Comparison of ENCODE assay signal across 14 cellular contexts in the genomic region with DNA sequence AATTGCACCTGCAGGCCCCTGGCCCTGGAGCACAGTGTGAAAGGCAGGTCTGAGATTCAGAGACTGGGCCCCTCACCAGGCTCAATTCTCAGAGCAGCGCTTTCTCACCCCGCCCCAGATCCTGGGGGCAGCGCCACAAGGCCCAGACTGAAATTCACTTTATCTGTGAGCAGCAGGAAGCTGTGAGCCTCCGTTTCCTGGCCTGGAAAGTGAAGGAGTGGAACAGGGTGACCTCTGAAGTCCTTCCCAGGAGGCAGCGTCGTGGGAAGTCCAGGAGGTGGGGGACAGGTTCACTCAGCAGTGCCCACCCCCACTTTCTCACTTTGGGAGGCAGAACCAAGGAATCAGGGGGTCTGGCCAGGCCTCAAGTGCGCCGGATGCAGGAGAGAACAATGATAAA.
"Had no signal": no experiment of that assay in that cellular context is flagged by ENCODE, and none has a peak within 500 bp of the region (broad histone marks: within the 10 kb centered on the region; RNA-seq: fewer than 3 reads in every experiment).

No MANE protein-coding gene starts in this region.

- H3K4me3 Mint-ChIP-seq: activated CD4-positive, alpha-beta T cell treated with anti-CD3 and anti-CD28 coated beads, Interleukin-2, amount 10 ng/mL, durations not matched to agents 7 days and 5 days; activated T-cell treated with anti-CD3 and anti-CD28 coated beads, Interleukin-2, amount 50 U/mL, for 72 hours; stimulated activated naive B cell treated with anti-CD40 and anti-IgM and Interleukin-4, amounts not matched to agents 10 μg/mL and 1 μg/mL and 100 μg/mL, for 72 hours; T-helper 1 cell treated with Interleukin-12 subunit alpha and Interleukin-12 subunit beta and Interleukin-4 antibody, amounts not matched to agents 30 μg/mL and 1 μg/mL, for 36 hours had no signal

- H3K27ac Mint-ChIP-seq: activated CD4-positive, alpha-beta T cell treated with anti-CD3 and anti-CD28 coated beads, Interleukin-2, amount 10 ng/mL, durations not matched to agents 7 days and 5 days; activated T-cell treated with anti-CD3 and anti-CD28 coated beads, Interleukin-2, amount 50 U/mL, for 72 hours; stimulated activated naive B cell treated with anti-CD40 and anti-IgM and Interleukin-4, amounts not matched to agents 10 μg/mL and 1 μg/mL and 100 μg/mL, for 72 hours; T-helper 1 cell treated with Interleukin-12 subunit alpha and Interleukin-12 subunit beta and Interleukin-4 antibody, amounts not matched to agents 30 μg/mL and 1 μg/mL, for 36 hours had no signal

- H3K4me1 ChIP-seq: heart left ventricle, left lung, upper lobe of left lung had no signal

- H3K4me1 Mint-ChIP-seq: activated CD4-positive, alpha-beta T cell treated with anti-CD3 and anti-CD28 coated beads, Interleukin-2, amount 10 ng/mL, durations not matched to agents 7 days and 5 days; stimulated activated naive B cell treated with anti-CD40 and anti-IgM and Interleukin-4, amounts not matched to agents 10 μg/mL and 1 μg/mL and 100 μg/mL, for 72 hours had no signal

- H3K36me3 ChIP-seq: cardiac muscle cell, heart left ventricle, left lung, upper lobe of left lung had no signal

- DNase-seq: activated CD4-positive, alpha-beta T cell treated with anti-CD3 and anti-CD28 coated beads, Interleukin-2, amount 10 ng/mL, durations not matched to agents 7 days and 5 days; activated CD4-positive, CD25-positive, alpha-beta regulatory T cell; activated naive CD4-positive, alpha-beta T cell; activated T-cell treated with anti-CD3 and anti-CD28 coated beads, Interleukin-2, amount 50 U/mL, for 72 hours; effector CD4-positive, alpha-beta T cell; left lung; mesenchymal stem cell; stimulated activated CD4-positive, alpha-beta T cell treated with anti-CD3 and anti-CD28 coated beads, Interleukin-1b, Interleukin-23, amount 100 ng/mL, for 48 hours; stimulated activated naive B cell treated with anti-CD40 and anti-IgM and Interleukin-4, amounts not matched to agents 10 μg/mL and 1 μg/mL and 100 μg/mL, for 72 hours had no signal

- H3K27me3 ChIP-seq: cardiac muscle cell, left lung, upper lobe of left lung had no signal

- ATAC-seq: activated T-cell treated with anti-CD3 and anti-CD28 coated beads, Interleukin-2, amount 50 U/mL, for 72 hours; heart left ventricle; left lung; SK-N-SH treated with all-trans-retinoic acid at 6 μM for 48 hours; stimulated activated naive B cell treated with anti-CD40 and anti-IgM and Interleukin-4, amounts not matched to agents 10 μg/mL and 1 μg/mL and 100 μg/mL, for 72 hours had no signal

- H3K9me3 Mint-ChIP-seq: activated CD4-positive, alpha-beta T cell treated with anti-CD3 and anti-CD28 coated beads, Interleukin-2, amount 10 ng/mL, durations not matched to agents 7 days and 5 days had no signal

- H3K4me3 ChIP-seq: cardiac muscle cell, heart left ventricle, left lung, upper lobe of left lung had no signal

- H3K27ac ChIP-seq: cardiac muscle cell, heart left ventricle, left lung, upper lobe of left lung had no signal
